Comparison of ENCODE assay signal across 9 cellular contexts in the genomic region with DNA sequence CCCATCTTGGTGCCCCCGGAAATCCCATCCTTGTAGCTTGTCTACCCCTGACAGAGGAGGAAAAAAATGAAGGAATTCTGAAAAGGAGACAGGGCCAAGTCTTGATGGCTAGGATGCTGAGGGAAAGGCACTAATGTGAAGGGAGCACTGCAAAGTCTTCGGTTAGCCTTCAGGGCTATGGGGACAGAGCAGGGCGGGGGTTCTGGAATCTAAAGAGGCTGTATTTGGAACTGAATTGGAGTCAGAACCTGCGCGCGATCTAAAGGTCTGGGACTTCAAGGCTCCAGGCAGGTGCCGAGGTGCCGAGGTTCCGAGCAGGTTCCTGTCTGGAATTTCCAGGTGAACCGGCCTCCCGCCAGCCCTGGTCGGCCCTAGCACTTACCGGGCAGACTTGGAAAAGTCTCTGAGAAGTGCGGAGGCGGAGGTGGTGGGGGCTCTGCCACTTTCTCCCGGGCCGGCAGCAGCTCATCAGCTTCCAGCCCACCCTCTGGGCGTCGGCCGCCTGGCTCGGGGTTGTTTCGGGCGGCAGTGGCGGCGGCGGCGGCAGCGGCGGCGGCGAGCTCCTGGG. TPM values are rescaled to one million over a fixed set of nuclear protein-coding genes. Genes with fewer than 3 reads are reported as not detected.
DNase-seq lines count a peak whose midpoint lies in the region; ATAC-seq and TF ChIP-seq lines count a peak whose summit lies in the region.
"Had no signal": no experiment of that assay in that cellular context is flagged by ENCODE, and none has a peak within 500 bp of the region (broad histone marks: within the 10 kb centered on the region; RNA-seq: fewer than 3 reads in every experiment).

No MANE protein-coding gene starts in this region.

- peaks cover 11% of the 10 kb centered on the region for H3K4me1 Mint-ChIP-seq in Calu3 (ENCODE audit: low read depth, unreplicated experiment)

- H3K36me3 ChIP-seq in NT2/D1 (ENCODE audit: insufficient read depth, insufficient read length, low read length): no peaks in the 10 kb centered on the region
- H3K36me3 ChIP-seq in right atrium auricular region: no peaks in the 10 kb centered on the region
- no peaks in the 10 kb centered on the region for H3K36me3 ChIP-seq in psoas muscle (ENCODE audit: insufficient read depth in 1 of 2, low read depth in 1 of 2)

- H3K27ac ChIP-seq in right atrium auricular region: no peak overlapping the region
- no peak overlapping the region for H3K27ac ChIP-seq in psoas muscle

- H3K27me3 Mint-ChIP-seq in Calu3 (ENCODE audit: unreplicated experiment): peaks cover 40% of the 10 kb centered on the region

- no TSS peak for BruUV-seq in Calu3 (replicated peaks; lab: Mats Ljungman, UMichigan)

- ATAC-seq in psoas muscle (no peak), GM19455 (IDR thresholded peaks at IDR 0.05; ENCODE audit: unreplicated experiment) (no peak), GM21390 (IDR thresholded peaks at IDR 0.05; ENCODE audit: unreplicated experiment) (no peak)

- H3K4me1 ChIP-seq in NT2/D1 (ENCODE audit: insufficient read depth, insufficient read length) (no peaks in the 10 kb centered on the region), right atrium auricular region (peaks cover 0 to 17% of the 10 kb centered on the region in 2 donors), psoas muscle (peaks cover 7% of the 10 kb centered on the region)

- H3K27ac Mint-ChIP-seq in Calu3 (ENCODE audit: unreplicated experiment): no peak overlapping the region

- intact Hi-C loops in Calu3 (cut with micrococcal nuclease; ENCODE audit: unreplicated experiment): no loop called here
- intact Hi-C loops in psoas muscle (cut with DNase I): no loop called here

- peak overlapping the region; percentile 60 for H3K4me3 Mint-ChIP-seq in Calu3 (ENCODE audit: low read depth, unreplicated experiment)

- H3K27me3 ChIP-seq in NT2/D1 (ENCODE audit: insufficient read depth, insufficient read length) (peaks cover 82% of the 10 kb centered on the region), right atrium auricular region (peaks cover 0 to 3% of the 10 kb centered on the region in 2 donors), psoas muscle (ENCODE audit: insufficient read depth in 3 of 3, low read length in 2 of 3) (peaks cover 0 to 24% (median 0%) of the 10 kb centered on the region in 3 donors)

- peak overlapping the region; percentile 39 for H3K4me3 ChIP-seq in NT2/D1 (ENCODE audit: insufficient read length, low read depth)
- H3K4me3 ChIP-seq in right atrium auricular region: peak overlapping the region; percentile 36 to 59
- peak overlapping the region; percentile 66 for H3K4me3 ChIP-seq in psoas muscle

- H3K9me3 Mint-ChIP-seq in Calu3 (ENCODE audit: low read depth, unreplicated experiment): no peaks in the 10 kb centered on the region

- H3K9ac ChIP-seq in NT2/D1 (ENCODE audit: insufficient read length, low read depth): peak overlapping the region; percentile 21

- no peak for TF ChIP-seq CTCF in Calu3 (IDR thresholded peaks at IDR 0.05; ENCODE audit: unreplicated experiment)
- no peak for TF ChIP-seq CTCF in right atrium auricular region (IDR thresholded peaks at IDR 0.05)
- no peak for TF ChIP-seq CTCF in psoas muscle (IDR thresholded peaks at IDR 0.05)

- no peak for DNase-seq in Calu3
- DNase-seq in NT2/D1 (ENCODE audit: low read depth, low spot score): no peak
- no peak for DNase-seq in right atrium auricular region (ENCODE audit: low spot score)
- peak in 1 of 2 donors; percentile 43 for DNase-seq in psoas muscle
- no peak for DNase-seq in NCI-H345 (lab: John Stamatoyannopoulos, UW)
- DNase-seq in effector CD4-positive, alpha-beta T cell: no peak

- H3K36me3 Mint-ChIP-seq in Calu3 (ENCODE audit: insufficient read depth, unreplicated experiment): no peaks in the 10 kb centered on the region

- H3K9me3 ChIP-seq in NT2/D1 (ENCODE audit: insufficient read depth, low read length) (no peaks in the 10 kb centered on the region; the same call in 1 of the 2 replicates), right atrium auricular region (no peaks in the 10 kb centered on the region), psoas muscle (no peaks in the 10 kb centered on the region)

- CTCF ChIA-PET in Calu3 (lab: Charles Lee): interaction anchor here (0.5 to 1.5 kb wide), 3 partner anchors 17 to 165 kb away, joined by 3 to 6 read pairs (median 6); no protein-coding TSS in a partner anchor

- 35 to 47% (median 46%) methylated on average over 29 to 31 of the region's 31 CpGs for WGBS in psoas muscle, 3 donors

RNA-seq across cellular contexts. Expression of gene GBX1, which starts 0.8 kb away (rescaled TPM):
- total RNA-seq in Calu3 (2022) (not detected in 2 replicates), right atrium auricular region (not detected), psoas muscle (1 to 10 TPM in 1 of 4 donors, under 1 TPM in 2, not detected in 1; 0.38 to 1.9 (median 0.91) TPM)
- polyA plus RNA-seq in psoas muscle: under 1 TPM; 0.07 to 0.93 (median 0.21) TPM
- total RNA-seq: M059J had no signal

RNA-seq across cellular contexts. Expression of gene ASB10, which starts 20.3 kb away (rescaled TPM):
- total RNA-seq in Calu3 (2022) (not detected in 2 replicates), right atrium auricular region (10 to 100 TPM in 1 of 2 donors, 1 to 10 TPM in 1; 4.0 to 11.6 TPM), psoas muscle (10 to 100 TPM in 3 of 4 donors, 1 to 10 TPM in 1; 9.7 to 29.6 (median 23.0) TPM)
- 10 to 100 TPM in 2 of 3 donors, 1 to 10 TPM in 1; 3.8 to 25.2 (median 22.5) TPM for polyA plus RNA-seq in psoas muscle
- total RNA-seq: M059J had no signal

RNA-seq across cellular contexts. Expression of gene H2BK1, which starts 43.6 kb away (rescaled TPM):
- total RNA-seq in Calu3 (2022) (not detected in 2 replicates), right atrium auricular region (not detected), psoas muscle (under 1 TPM in 1 of 4 donors, not detected in 3; 0.83 TPM)
- not detected for polyA plus RNA-seq in psoas muscle
- total RNA-seq: M059J had no signal
